In the genomic region with DNA sequence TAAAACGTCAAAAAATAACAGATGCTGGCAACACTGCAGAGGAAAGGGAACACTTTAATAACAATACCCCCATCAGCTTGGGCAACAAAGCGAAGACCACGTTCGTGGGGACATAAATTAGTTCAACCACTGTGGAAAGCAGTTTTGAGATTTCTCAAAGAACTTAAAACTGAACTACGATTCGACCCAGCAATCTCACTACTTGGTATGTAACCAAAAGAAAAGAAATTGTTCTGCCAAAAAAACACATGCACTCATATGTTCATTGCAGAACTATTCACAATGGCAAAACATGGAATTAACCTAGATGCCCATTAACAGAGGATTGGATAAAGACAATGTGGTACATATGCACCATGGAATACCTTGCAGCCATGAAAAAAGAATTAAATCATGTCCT, we compare ENCODE assay signal across 24 cellular contexts.
DNase-seq lines count a peak whose midpoint lies in the region; ATAC-seq and TF ChIP-seq lines count a peak whose summit lies in the region.
"Had no signal": no experiment of that assay in that cellular context is flagged by ENCODE, and none has a peak within 500 bp of the region (broad histone marks: within the 10 kb centered on the region; RNA-seq: fewer than 3 reads in every experiment).

No MANE protein-coding gene starts in this region.

- no peak overlapping the region for H2AFZ ChIP-seq in mesenchymal stem cell (ENCODE audit: low read depth, low read length)

- ATAC-seq in Panc1 (no peak), thoracic aorta (ENCODE audit: insufficient number of reproducible peaks, low FRiP score, low read depth) (no peak), HG02852 (IDR thresholded peaks at IDR 0.05; ENCODE audit: unreplicated experiment) (no peak), GM21526 (IDR thresholded peaks at IDR 0.05; ENCODE audit: low FRiP score, unreplicated experiment) (no peak)
- ATAC-seq: HepG2, K562 had no signal

- peaks cover 0 to 6% (median 0%) of the 10 kb centered on the region in 5 donors for H3K9me3 Mint-ChIP-seq in CD8-positive, alpha-beta memory T cell

- no peak overlapping the region for H2BK120ac ChIP-seq in mesenchymal stem cell (ENCODE audit: low read depth, low read length)

- CTCF ChIA-PET in Panc1 (lab: Charles Lee), result no interaction called here
- CTCF ChIA-PET in CD8-positive, alpha-beta memory T cell (lab: Charles Lee), result no interaction called here

- H2BK12ac ChIP-seq in mesenchymal stem cell (ENCODE audit: low read length in 2 of 2), result no peak overlapping the region

- no peak overlapping the region for H3K4me3 Mint-ChIP-seq in CD8-positive, alpha-beta memory T cell
- H3K4me3 Mint-ChIP-seq: CD4-positive, alpha-beta memory T cell had no signal

- no peak overlapping the region for H2AK5ac ChIP-seq in mesenchymal stem cell (ENCODE audit: low read length, severe bottlenecking)

- H3K27me3 Mint-ChIP-seq in CD8-positive, alpha-beta memory T cell, result peaks cover 2 to 3% of the 10 kb centered on the region in 2 donors
- H3K27me3 Mint-ChIP-seq: CD4-positive, alpha-beta memory T cell had no signal

- no peak overlapping the region for H3K4me3 ChIP-seq in Panc1 (ENCODE audit: low read depth in 2 of 2, low read length in 2 of 2)
- H3K4me3 ChIP-seq in astrocyte of the spinal cord (ENCODE audit: low read depth, low read length), result no peak overlapping the region
- no peak overlapping the region for H3K4me3 ChIP-seq in mesenchymal stem cell (ENCODE audit: insufficient read depth in 1 of 2, low read depth in 1 of 2, low read length in 2 of 2)
- H3K4me3 ChIP-seq in thoracic aorta, result peak overlapping the region; percentile 32
- no peak overlapping the region for H3K4me3 ChIP-seq in CD8-positive, alpha-beta memory T cell (ENCODE audit: low read length)
- H3K4me3 ChIP-seq: BLaER1 treated with 17β-estradiol and CSF1 and Interleukin-3, amounts not matched to agents 10 nM and 100 nM; K562; Peyer's patch had no signal

- H3K27ac ChIP-seq in Panc1 (ENCODE audit: low read length) (peak overlapping the region; percentile 20; the same call in 1 of the 2 replicates), mesenchymal stem cell (ENCODE audit: low read length, poor library complexity, severe bottlenecking) (no peak overlapping the region), thoracic aorta (no peak overlapping the region)
- H3K27ac ChIP-seq in CD8-positive, alpha-beta memory T cell (ENCODE audit: low read depth, low read length), result no peak overlapping the region
- H3K27ac ChIP-seq: BLaER1 treated with 17β-estradiol and CSF1 and Interleukin-3, amounts not matched to agents 10 nM and 100 nM; HL-60; Peyer's patch had no signal

- peaks cover 24% of the 10 kb centered on the region for H3K9me3 ChIP-seq in Panc1 (ENCODE audit: control insufficient read depth, insufficient read depth, low read depth, low read length)
- H3K9me3 ChIP-seq in mesenchymal stem cell (ENCODE audit: control insufficient read depth, low read length), result no peaks in the 10 kb centered on the region
- H3K9me3 ChIP-seq in thoracic aorta, result no peaks in the 10 kb centered on the region
- no peaks in the 10 kb centered on the region for H3K9me3 ChIP-seq in CD8-positive, alpha-beta memory T cell (ENCODE audit: low read length)
- H3K9me3 ChIP-seq: Peyer's patch had no signal

- no peaks in the 10 kb centered on the region for H3K79me1 ChIP-seq in mesenchymal stem cell (replicated peaks; ENCODE audit: low read length, poor library complexity, severe bottlenecking)

- H2BK15ac ChIP-seq in mesenchymal stem cell (ENCODE audit: low read depth, poor library complexity, severe bottlenecking), result no peak overlapping the region

- H3K23ac ChIP-seq in mesenchymal stem cell (ENCODE audit: low read length in 2 of 2), result no peak overlapping the region

- peaks cover 25 to 30% (median 28%) of the 10 kb centered on the region in 3 donors for H3K4me1 Mint-ChIP-seq in CD8-positive, alpha-beta memory T cell

- no peaks in the 10 kb centered on the region for H3K4me1 ChIP-seq in Panc1 (ENCODE audit: control insufficient read depth, insufficient read depth, low read length)
- H3K4me1 ChIP-seq in mesenchymal stem cell (ENCODE audit: control insufficient read depth, insufficient read depth, low read depth, low read length), result peaks cover 2% of the 10 kb centered on the region
- H3K4me1 ChIP-seq in thoracic aorta (ENCODE audit: control insufficient read depth in 1 of 2, low read depth in 2 of 2), result peaks cover 26 to 45% of the 10 kb centered on the region in 2 donors
- H3K4me1 ChIP-seq in CD8-positive, alpha-beta memory T cell (ENCODE audit: insufficient read depth, low read length), result no peaks in the 10 kb centered on the region
- H3K4me1 ChIP-seq: Peyer's patch had no signal

- H3K27me3 ChIP-seq in Panc1 (ENCODE audit: control insufficient read depth, insufficient read depth, low read length), result no peaks in the 10 kb centered on the region
- H3K27me3 ChIP-seq in mesenchymal stem cell (ENCODE audit: control insufficient read depth in 1 of 2, insufficient read depth in 1 of 2, low read length in 2 of 2), result no peaks in the 10 kb centered on the region
- H3K27me3 ChIP-seq in thoracic aorta (replicated peaks; ENCODE audit: insufficient read depth), result no peaks in the 10 kb centered on the region
- no peaks in the 10 kb centered on the region for H3K27me3 ChIP-seq in CD8-positive, alpha-beta memory T cell (ENCODE audit: insufficient read depth, low read length, poor library complexity, severe bottlenecking)
- H3K27me3 ChIP-seq: BLaER1 treated with 17β-estradiol and CSF1 and Interleukin-3, amounts not matched to agents 10 nM and 100 nM; Peyer's patch had no signal

- no peak overlapping the region for H2BK5ac ChIP-seq in mesenchymal stem cell (ENCODE audit: low read depth, low read length, poor library complexity, severe bottlenecking)

- 94% methylated on average over 6 of the region's 6 CpGs for WGBS in mesenchymal stem cell

- in situ Hi-C loops in Panc1 (cut with HindIII; ENCODE audit: low pct_unique_long_range_greater_than_20kb, low sequenced_read_pairs) (no loop called here), astrocyte of the spinal cord (cut with HindIII; ENCODE audit: low sequenced_read_pairs) (no loop called here)

- no peak overlapping the region for H3K27ac Mint-ChIP-seq in CD8-positive, alpha-beta memory T cell
- H3K27ac Mint-ChIP-seq: CD4-positive, alpha-beta memory T cell had no signal

- H3K18ac ChIP-seq in mesenchymal stem cell (ENCODE audit: low read depth in 1 of 2, low read length in 2 of 2), result no peak overlapping the region

- peaks cover 0 to 9% (median 3%) of the 10 kb centered on the region in 3 donors for H3K36me3 Mint-ChIP-seq in CD8-positive, alpha-beta memory T cell

- no peak overlapping the region for H3K14ac ChIP-seq in mesenchymal stem cell (ENCODE audit: low read length in 2 of 2)

- POLR2A ChIA-PET in Panc1 (lab: Charles Lee), result no interaction called here
- POLR2A ChIA-PET in CD8-positive, alpha-beta memory T cell (lab: Charles Lee), result no interaction called here

- no peaks in the 10 kb centered on the region for H3K36me3 ChIP-seq in Panc1 (ENCODE audit: control insufficient read depth, insufficient read depth, low read length)
- no peaks in the 10 kb centered on the region for H3K36me3 ChIP-seq in mesenchymal stem cell (ENCODE audit: control insufficient read depth in 1 of 2, insufficient read depth in 2 of 2, low read depth in 1 of 2, low read length in 2 of 2)
- no peaks in the 10 kb centered on the region for H3K36me3 ChIP-seq in thoracic aorta
- no peaks in the 10 kb centered on the region for H3K36me3 ChIP-seq in CD8-positive, alpha-beta memory T cell (ENCODE audit: insufficient read depth, low read length)
- H3K36me3 ChIP-seq: BLaER1 treated with 17β-estradiol and CSF1 and Interleukin-3, amounts not matched to agents 10 nM and 100 nM; Peyer's patch had no signal

- DNase-seq in Panc1 (ENCODE audit: low read depth, low spot score) (no peak), astrocyte of the spinal cord (ENCODE audit: low read depth, low spot score) (peak; percentile 31), mesenchymal stem cell (no peak), thoracic aorta (ENCODE audit: low spot score) (no peak)
- DNase-seq in CD8-positive, alpha-beta memory T cell, result no peak
- DNase-seq: Calu3; CD4-positive, alpha-beta memory T cell; DMS53; GDM1; H7; MM.1S; NCI-H1048; NCI-H1417 treated with DMSO at 0.1 percent for 48 hours; NCI-H187 treated with DMSO at 0.1 percent for 48 hours; NCI-H2227 treated with DMSO at 0.1 percent for 48 hours; NCI-H510A; NK-92 treated with Interleukin-12 subunit alpha and Interleukin-12 subunit beta, amount 100 ng/mL, for 24 hours; Peyer's patch had no signal

- H3K4ac ChIP-seq in mesenchymal stem cell (ENCODE audit: low read depth in 1 of 2, low read length in 2 of 2), result no peak overlapping the region

- H4K91ac ChIP-seq in mesenchymal stem cell (ENCODE audit: low read length), result no peak overlapping the region

- peak overlapping the region; percentile 10 for H3K9ac ChIP-seq in mesenchymal stem cell (ENCODE audit: low read length)
- H3K9ac ChIP-seq: BLaER1 treated with 17β-estradiol and CSF1 and Interleukin-3, amounts not matched to agents 10 nM and 100 nM had no signal

- H4K8ac ChIP-seq in mesenchymal stem cell (ENCODE audit: low read length), result no peak overlapping the region

- no TSS peak for BruUV-seq in Panc1 (replicated peaks; lab: Mats Ljungman, UMichigan)

- intact Hi-C loops in Panc1 (cut with micrococcal nuclease; ENCODE audit: unreplicated experiment), result no loop called here

- no peak overlapping the region for H3K4me2 ChIP-seq in mesenchymal stem cell (ENCODE audit: low read length, poor library complexity, severe bottlenecking)
- H3K4me2 ChIP-seq: BLaER1 treated with 17β-estradiol and CSF1 and Interleukin-3, amounts not matched to agents 10 nM and 100 nM had no signal

- no peak for TF ChIP-seq CTCF in Panc1 (IDR thresholded peaks at IDR 0.05)
- no peak for TF ChIP-seq CTCF in astrocyte of the spinal cord (IDR thresholded peaks at IDR 0.05; ENCODE audit: low read depth, low read length)
- no peak for TF ChIP-seq CTCF in thoracic aorta (IDR thresholded peaks at IDR 0.05)
